Comparison of ENCODE assay signal across 8 cellular contexts in genomic region chr18:7021994-7022840, GRCh38.
DNase-seq lines count a peak whose midpoint lies in the region; ATAC-seq lines count a peak whose summit lies in the region.

No MANE protein-coding gene starts in this region.

- ATAC-seq in GM19397 (IDR thresholded peaks at IDR 0.05; ENCODE audit: unreplicated experiment) = no peak
- ATAC-seq in GM18502 (IDR thresholded peaks at IDR 0.05; ENCODE audit: poor library complexity, unreplicated experiment) = no peak
- ATAC-seq in HG02763 (IDR thresholded peaks at IDR 0.05; ENCODE audit: unreplicated experiment) = no peak

- DNase-seq in DMS114 treated with DMSO at 0.1 percent for 48 hours (lab: John Stamatoyannopoulos, UW; ENCODE audit: unreplicated experiment) (peak; percentile 45), LoVo (ENCODE audit: low spot score) (peak; percentile 72), SHP77 (lab: John Stamatoyannopoulos, UW) (peak; percentile 72 to 75), glomerular visceral epithelial cell (ENCODE audit: extremely low spot score) (peak; percentile 60), ureter (ENCODE audit: low spot score) (no peak)
